In genomic region chr22:20581503-20582170, GRCh38 we compare ENCODE assay signal across 1 cellular context.
A peak's percentile ranks its signal among the peaks of the same experiment; 100 is the strongest.
TF ChIP-seq lines count a peak whose summit lies in the region.

No MANE protein-coding gene starts in this region.

TF ChIP-seq in K562, 482 proteins besides CTCF, POLR2A, EP300 and RAD21 (continued from another document and continues in another):
- TF ChIP-seq TSHZ1 (CRISPR knock-in tag; IDR thresholded peaks at IDR 0.05) (no peak), PHF20 (IDR thresholded peaks at IDR 0.05; ENCODE audit: partially characterized antibody) (no peak), PKNOX1 (IDR thresholded peaks at IDR 0.05) (no peak), ZNF174 (CRISPR knock-in tag; IDR thresholded peaks at IDR 0.05) (no peak), ZNF316 (IDR thresholded peaks at IDR 0.05) (no peak), ZC3H4 (CRISPR knock-in tag; IDR thresholded peaks at IDR 0.05; ENCODE audit: borderline replicate concordance) (0 out of 2 replicates have a peak, but pooled peaks have one; percentile 63), FOXO4 (CRISPR knock-in tag; IDR thresholded peaks at IDR 0.05) (0 out of 2 replicates have a peak, but pooled peaks have one; percentile 58), RFX5 (IDR thresholded peaks at IDR 0.05; ENCODE audit: low read depth, low read length) (no peak), PRDM10 (IDR thresholded peaks at IDR 0.05; ENCODE audit: partially characterized antibody) (no peak), HDAC6 (IDR thresholded peaks at IDR 0.05; ENCODE audit: low read depth, low read length) (no peak), RERE (CRISPR knock-in tag; IDR thresholded peaks at IDR 0.05; ENCODE audit: borderline replicate concordance) (0 out of 2 replicates have a peak, but pooled peaks have one; percentile 22), FUS (optimal IDR thresholded peaks at IDR 0.05; ENCODE audit: low read depth, low read length) (no peak), ZNF57 (CRISPR knock-in tag; IDR thresholded peaks at IDR 0.05) (no peak), C11orf30 (IDR thresholded peaks at IDR 0.05; ENCODE audit: low read depth) (no peak), E2F1 (CRISPR knock-in tag; IDR thresholded peaks at IDR 0.05) (no peak), THAP12 (CRISPR knock-in tag; IDR thresholded peaks at IDR 0.05) (no peak), ZNF398 (CRISPR knock-in tag; IDR thresholded peaks at IDR 0.05) (0 out of 2 replicates have a peak, but pooled peaks have one; percentile 10), ZNF764 (CRISPR knock-in tag; IDR thresholded peaks at IDR 0.05; ENCODE audit: low read depth) (no peak; the same call in 1 of the 2 replicates), ZBTB1 (CRISPR knock-in tag; IDR thresholded peaks at IDR 0.05; ENCODE audit: borderline replicate concordance, low read depth) (no peak), E2F8 (IDR thresholded peaks at IDR 0.05; ENCODE audit: low read depth, partially characterized antibody) (no peak), ZFPM2 (CRISPR knock-in tag; IDR thresholded peaks at IDR 0.05) (no peak), ARHGAP35 (IDR thresholded peaks at IDR 0.05; ENCODE audit: partially characterized antibody) (no peak), TAF9B (IDR thresholded peaks at IDR 0.05; ENCODE audit: partially characterized antibody) (no peak), ZNF449 (CRISPR knock-in tag; IDR thresholded peaks at IDR 0.05) (no peak), ZNF668 (CRISPR knock-in tag; IDR thresholded peaks at IDR 0.05) (no peak), CAMTA2 (CRISPR knock-in tag; conservative IDR thresholded peaks at IDR 0.05) (0 out of 2 replicates have a peak, but pooled peaks have one; percentile 28)
